In the genomic region with DNA sequence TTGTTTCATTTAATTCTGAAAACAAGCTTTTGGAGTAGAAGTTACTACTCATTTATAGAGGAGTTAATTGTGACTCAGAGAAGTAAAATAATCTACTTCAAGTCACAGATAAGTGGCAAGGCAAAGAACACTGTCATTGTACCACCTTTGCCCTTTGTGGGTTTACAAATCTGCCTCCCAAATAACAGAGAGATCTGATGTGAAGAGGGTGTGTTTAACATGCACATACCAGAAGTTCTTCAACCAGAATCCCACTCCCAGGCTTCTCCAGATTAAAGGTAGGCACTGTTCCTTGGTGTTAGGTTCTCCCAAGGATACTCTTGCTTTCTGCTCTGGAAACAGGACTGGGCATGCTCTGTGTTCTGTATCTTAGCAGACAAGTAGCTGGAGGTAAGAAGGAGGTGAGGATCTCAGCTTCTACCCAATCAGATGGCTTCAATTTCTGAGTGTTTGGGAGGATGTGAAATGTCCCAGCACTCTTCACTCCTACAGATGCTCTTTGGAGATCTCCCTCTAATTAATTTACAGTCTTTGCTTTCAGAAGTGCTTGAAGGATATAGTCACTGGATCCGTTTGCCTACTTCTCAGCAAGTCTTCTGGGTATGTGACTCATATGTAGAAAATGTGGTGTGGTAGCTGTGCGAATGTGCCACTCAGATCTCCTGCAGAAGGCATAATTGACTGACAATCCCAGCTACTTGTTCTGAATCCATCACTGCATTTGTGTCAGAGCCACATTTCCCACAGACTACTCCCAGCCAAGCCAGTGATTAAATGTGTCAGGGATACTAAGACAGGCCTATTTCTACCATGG, we compare ENCODE assay signal across 17 cellular contexts.
DNase-seq lines count a peak whose midpoint lies in the region; ATAC-seq, FAIRE-seq and TF ChIP-seq lines count a peak whose summit lies in the region.
"Had no signal": no experiment of that assay in that cellular context is flagged by ENCODE, and none has a peak within 500 bp of the region (broad histone marks: within the 10 kb centered on the region; RNA-seq: fewer than 3 reads in every experiment).

No MANE protein-coding gene starts in this region.

- peak overlapping the region; percentile 33; the same call in 1 of the 2 replicates for H2BK12ac ChIP-seq in H1 (ENCODE audit: low read depth, low read length)

- POLR2A ChIA-PET in H1 (lab: Charles Lee; ENCODE audit: partially characterized antibody): no interaction called here

- peak overlapping the region; percentile 64; the same call in 1 of the 2 replicates for H2AFZ ChIP-seq in H1 (ENCODE audit: low read length)

- H2AK5ac ChIP-seq in H1 (ENCODE audit: low read depth, low read length): no peak overlapping the region

- no peaks in the 10 kb centered on the region for H3K27me3 ChIP-seq in H1 (replicated peaks in 1 of 4; ENCODE audit: control insufficient read depth in 3 of 4, extremely low read depth in 1 of 4, insufficient read depth in 3 of 4, low read length in 3 of 4)
- H3K27me3 ChIP-seq: BLaER1 treated with 17β-estradiol and CSF1 and Interleukin-3, amounts not matched to agents 10 nM and 100 nM; right atrium auricular region had no signal

- H3K4ac ChIP-seq in H1 (replicated peaks; ENCODE audit: insufficient read length, low read depth, low read length): no peak overlapping the region

- H3K79me2 ChIP-seq in H1 (ENCODE audit: control insufficient read depth in 1 of 2, insufficient read depth in 2 of 2, low read length in 2 of 2): no peaks in the 10 kb centered on the region

- H2BK5ac ChIP-seq in H1 (ENCODE audit: low read depth, low read length): no peak overlapping the region

- H4K91ac ChIP-seq in H1 (replicated peaks; ENCODE audit: insufficient read length, low read length): no peak overlapping the region

- TF ChIP-seq POLR2A in H1 (IDR thresholded peaks at IDR 0.05; ENCODE audit: control extremely low read depth in 1 of 2, low read depth in 2 of 2, low read length in 2 of 2): no peak

- ATAC-seq in GM18502 (IDR thresholded peaks at IDR 0.05; ENCODE audit: poor library complexity, unreplicated experiment) (peak; percentile 49), GM21526 (IDR thresholded peaks at IDR 0.05; ENCODE audit: low FRiP score, unreplicated experiment) (no peak)
- ATAC-seq: GM12878, left colon, natural killer cell had no signal

- H3K14ac ChIP-seq in H1 (ENCODE audit: insufficient read length): no peak overlapping the region

- H3K56ac ChIP-seq in H1 (replicated peaks; ENCODE audit: insufficient read length, low read depth, low read length): no peak overlapping the region

- H4K5ac ChIP-seq in H1 (ENCODE audit: insufficient read length, low read depth, low read length): no peak overlapping the region

- no peak overlapping the region for H3K9ac ChIP-seq in H1 (replicated peaks in 1 of 4; ENCODE audit: extremely low read depth in 1 of 4, low read depth in 3 of 4, low read length in 3 of 4)
- H3K9ac ChIP-seq: BLaER1 treated with 17β-estradiol and CSF1 and Interleukin-3, amounts not matched to agents 10 nM and 100 nM had no signal

- DNase-seq in M059J (ENCODE audit: low read depth) (peak; percentile 5), H1 (ENCODE audit: low read depth in 1 of 2, low spot score in 2 of 2) (no peak), myocyte (ENCODE audit: low read depth) (peak; percentile 89), DMS79 (lab: John Stamatoyannopoulos, UW) (no peak), NCI-H2196 (lab: John Stamatoyannopoulos, UW; ENCODE audit: unreplicated experiment) (no peak), AML-193 (lab: John Stamatoyannopoulos, UW) (no peak)
- DNase-seq: activated CD4-positive, alpha-beta T cell treated with anti-CD3 and anti-CD28 coated beads for 48 hours; amygdala; left colon; natural killer cell; stimulated activated CD4-positive, alpha-beta T cell treated with anti-CD3 and anti-CD28 coated beads, Interleukin-4, amount 100 ng/mL, for 4 hours; stimulated activated naive CD4-positive, alpha-beta T cell had no signal

- H3K79me1 ChIP-seq in H1 (ENCODE audit: low read depth, low read length): no peaks in the 10 kb centered on the region

- CTCF ChIA-PET in H1 (lab: Charles Lee; ENCODE audit: partially characterized antibody): interaction anchor here (0.7 to 1.3 kb wide), 2 partner anchors 10 to 14 kb away, joined by 3 to 4 read pairs; no protein-coding TSS in a partner anchor

- H4K20me1 ChIP-seq in H1 (replicated peaks in 1 of 2; ENCODE audit: control insufficient read depth in 1 of 2, insufficient read depth in 2 of 2, low read length in 2 of 2): no peaks in the 10 kb centered on the region
- H4K20me1 ChIP-seq: BLaER1 treated with 17β-estradiol and CSF1 and Interleukin-3, amounts not matched to agents 10 nM and 100 nM had no signal

- H3K23ac ChIP-seq in H1 (ENCODE audit: insufficient read length): no peak overlapping the region

- WGBS in H1 (ENCODE audit: extremely low coverage in 1 of 2, insufficient coverage in 1 of 2, insufficient read length in 1 of 2, insufficient replicate concordance in 2 of 2, low coverage in 1 of 2, low lambda C conversion rate in 2 of 2, missing lambda C conversion rate in 1 of 2), 2 experiments: 65% methylated on average over 2 of the region's 2 CpGs; no CpG with 5 or more reads in 1 of the 2 experiments

- no peak for TF ChIP-seq CTCF in H1 (IDR thresholded peaks at IDR 0.05; ENCODE audit: control extremely low read depth in 1 of 3, insufficient read depth in 1 of 3, low read depth in 1 of 3, low read length in 3 of 3)

- no peak overlapping the region for H4K8ac ChIP-seq in H1 (ENCODE audit: extremely low read depth, insufficient read depth, low read length)

- H3K4me1 ChIP-seq in H1 (replicated peaks in 1 of 4; ENCODE audit: control insufficient read depth in 3 of 4, insufficient read depth in 4 of 4, low read length in 3 of 4): no peaks in the 10 kb centered on the region
- H3K4me1 ChIP-seq: BLaER1 treated with 17β-estradiol and CSF1 and Interleukin-3, amounts not matched to agents 10 nM and 100 nM; right atrium auricular region had no signal

- no peak for TF ChIP-seq RAD21 in H1 (IDR thresholded peaks at IDR 0.05 in 1 of 2, conservative IDR thresholded peaks at IDR 0.05 in 1 of 2; ENCODE audit: low read depth in 2 of 2, low read length in 2 of 2)

- no peak overlapping the region for H2BK120ac ChIP-seq in H1 (replicated peaks; ENCODE audit: low read depth, low read length)

- no peak overlapping the region for H3K18ac ChIP-seq in H1 (ENCODE audit: extremely low read depth, low read length)

- H3K27ac ChIP-seq in H1 (ENCODE audit: low read depth, low read length): no peak overlapping the region
- H3K27ac ChIP-seq: BLaER1 treated with 17β-estradiol and CSF1 and Interleukin-3, amounts not matched to agents 10 nM and 100 nM; right atrium auricular region had no signal

- no peaks in the 10 kb centered on the region for H3K23me2 ChIP-seq in H1 (ENCODE audit: low read depth, low read length)

- H3K4me2 ChIP-seq in H1 (ENCODE audit: insufficient read depth in 1 of 2, low read depth in 2 of 2, low read length in 2 of 2): no peak overlapping the region
- H3K4me2 ChIP-seq: BLaER1 treated with 17β-estradiol and CSF1 and Interleukin-3, amounts not matched to agents 10 nM and 100 nM had no signal

- no peak overlapping the region for H3K4me3 ChIP-seq in H1 (ENCODE audit: extremely low read depth in 1 of 4, insufficient read depth in 2 of 4, low read depth in 3 of 4, low read length in 4 of 4)
- H3K4me3 ChIP-seq: BLaER1 treated with 17β-estradiol and CSF1 and Interleukin-3, amounts not matched to agents 10 nM and 100 nM; GM12878; right atrium auricular region had no signal

- peaks cover 0 to 1% (median 0%) of the 10 kb centered on the region in 4 experiments; a peak in 1 of 8 replicates for H3K36me3 ChIP-seq in H1 (ENCODE audit: control insufficient read depth in 2 of 4, insufficient read depth in 4 of 4, low read length in 3 of 4)
- H3K36me3 ChIP-seq: BLaER1 treated with 17β-estradiol and CSF1 and Interleukin-3, amounts not matched to agents 10 nM and 100 nM; right atrium auricular region had no signal

- no peak for FAIRE-seq in H1 (lab: Jason Lieb, UNC)
- FAIRE-seq: GM12878 had no signal

- no peak overlapping the region for H2BK15ac ChIP-seq in H1 (ENCODE audit: low read length)

- no peak overlapping the region for H2BK20ac ChIP-seq in H1 (ENCODE audit: low read length)

- TF ChIP-seq EP300 in H1 (IDR thresholded peaks at IDR 0.05; ENCODE audit: borderline replicate concordance in 1 of 2, low read depth in 2 of 2, low read length in 2 of 2): no peak

- no peaks in the 10 kb centered on the region for H3K9me3 ChIP-seq in H1 (ENCODE audit: insufficient read depth in 2 of 2, low read depth in 1 of 2, low read length in 1 of 2)
- H3K9me3 ChIP-seq: right atrium auricular region had no signal

TF ChIP-seq in H1, 55 proteins besides CTCF, POLR2A, EP300 and RAD21:
- TF ChIP-seq NRF1 (IDR thresholded peaks at IDR 0.05; ENCODE audit: low read depth, low read length) (no peak), SUZ12 (IDR thresholded peaks at IDR 0.05; ENCODE audit: low read length) (no peak), SAP30 (IDR thresholded peaks at IDR 0.05; ENCODE audit: insufficient read depth, insufficient replicate concordance, low read length) (no peak)

Comparison
In these comparisons a context has a peak if more than half of its experiments do, and no peak if none do; other contexts are left out.
1. DNase-seq: peak in M059J (single experiment) and myocyte (single experiment); none in H1 (0 of 2), DMS79 (single experiment), NCI-H2196 (single experiment) and AML-193 (0 of 2).